Comparison of ENCODE assay signal across 10 cellular contexts in genomic region chr9:111356567-111357244, GRCh38. TPM values are rescaled to one million over a fixed set of nuclear protein-coding genes. Genes with fewer than 3 reads are reported as not detected.
DNase-seq lines count a peak whose midpoint lies in the region; ATAC-seq and TF ChIP-seq lines count a peak whose summit lies in the region.
"Had no signal": no experiment of that assay in that cellular context is flagged by ENCODE, and none has a peak within 500 bp of the region (broad histone marks: within the 10 kb centered on the region; RNA-seq: fewer than 3 reads in every experiment).

No MANE protein-coding gene starts in this region.

- H3K4me3 ChIP-seq in OCI-LY3 (ENCODE audit: low read length) (peak overlapping the region; percentile 9; the same call in 1 of the 2 replicates), epithelial cell of proximal tubule (ENCODE audit: low read depth, low read length) (no peak overlapping the region), trophoblast cell (ENCODE audit: low read depth, low read length) (no peak overlapping the region), gastroesophageal sphincter (peak overlapping the region in 1 of 2 donors; percentile 22)

- TF ChIP-seq EP300 in gastroesophageal sphincter (IDR thresholded peaks at IDR 0.05) = no peak

- no peak overlapping the region for H3K14ac ChIP-seq in trophoblast cell (ENCODE audit: low read length)

- no peak overlapping the region for H4K8ac ChIP-seq in trophoblast cell (ENCODE audit: low read depth, low read length)

- H3K4me2 ChIP-seq in OCI-LY3 (ENCODE audit: low read length) = peak overlapping the region; percentile 52
- H3K4me2 ChIP-seq in trophoblast cell (ENCODE audit: low read length) = no peak overlapping the region

- H4K20me1 ChIP-seq in OCI-LY3 (ENCODE audit: insufficient read depth, low read length) = no peaks in the 10 kb centered on the region

- in situ Hi-C loops in KBM-7 (cut with MboI; ENCODE audit: low pct_unique_long_range_greater_than_20kb, low sequenced_read_pairs) = no loop called here

- H2AK5ac ChIP-seq in trophoblast cell (ENCODE audit: low read length) = no peak overlapping the region

- H2AFZ ChIP-seq in OCI-LY3 (ENCODE audit: low read depth, low read length) (no peak overlapping the region), trophoblast cell (ENCODE audit: insufficient read depth, low read length, poor library complexity) (no peak overlapping the region)

- H3K27me3 ChIP-seq in OCI-LY3 (ENCODE audit: low read depth, low read length) (no peaks in the 10 kb centered on the region), trophoblast cell (ENCODE audit: insufficient read depth, low read length) (no peaks in the 10 kb centered on the region), gastroesophageal sphincter (no peaks in the 10 kb centered on the region)

- no peak for TF ChIP-seq CTCF in OCI-LY3 (IDR thresholded peaks at IDR 0.05; ENCODE audit: low read depth, low read length)
- no peak for TF ChIP-seq CTCF in epithelial cell of proximal tubule (conservative IDR thresholded peaks at IDR 0.05; ENCODE audit: low read depth, low read length)
- no peak for TF ChIP-seq CTCF in gastroesophageal sphincter (IDR thresholded peaks at IDR 0.05)

- H2BK5ac ChIP-seq in trophoblast cell (ENCODE audit: low read depth, low read length, poor library complexity) = no peak overlapping the region

- peaks cover 25% of the 10 kb centered on the region for H3K36me3 ChIP-seq in OCI-LY3 (replicated peaks; ENCODE audit: low read depth, low read length)
- peaks cover 0 to 2% of the 10 kb centered on the region in 2 experiments for H3K36me3 ChIP-seq in trophoblast cell (ENCODE audit: control insufficient read depth in 1 of 2, insufficient read depth in 2 of 2, low read length in 2 of 2)
- H3K36me3 ChIP-seq in gastroesophageal sphincter = peaks cover 0 to 21% of the 10 kb centered on the region in 2 donors

- H3K9me3 ChIP-seq in OCI-LY3 (ENCODE audit: insufficient read depth, low read length) (no peaks in the 10 kb centered on the region), trophoblast cell (ENCODE audit: insufficient read depth, low read depth, low read length) (no peaks in the 10 kb centered on the region), gastroesophageal sphincter (no peaks in the 10 kb centered on the region)

- no peak overlapping the region for H3K18ac ChIP-seq in trophoblast cell (ENCODE audit: low read length)

- no peak overlapping the region for H3K4ac ChIP-seq in trophoblast cell (ENCODE audit: low read depth, low read length)

- no peaks in the 10 kb centered on the region for H3K79me1 ChIP-seq in trophoblast cell (ENCODE audit: low read length)

- no peak overlapping the region for H2BK120ac ChIP-seq in trophoblast cell (ENCODE audit: insufficient read depth, low read length, poor library complexity)

- H3K23ac ChIP-seq in trophoblast cell (ENCODE audit: low read length) = no peak overlapping the region

- no peak overlapping the region for H4K12ac ChIP-seq in trophoblast cell (ENCODE audit: low read depth, low read length)

- H4K91ac ChIP-seq in trophoblast cell (ENCODE audit: low read depth, low read length) = no peak overlapping the region

- peaks cover 54% of the 10 kb centered on the region for H3K4me1 ChIP-seq in OCI-LY3 (ENCODE audit: low read length)
- H3K4me1 ChIP-seq in trophoblast cell (ENCODE audit: control insufficient read depth in 1 of 2, insufficient read depth in 2 of 2, low read length in 2 of 2) = peaks cover 2 to 5% of the 10 kb centered on the region in 2 experiments
- peaks cover 0 to 14% (median 0%) of the 10 kb centered on the region in 3 donors for H3K4me1 ChIP-seq in gastroesophageal sphincter

- no peak for ATAC-seq in gastroesophageal sphincter
- ATAC-seq: activated CD8-positive, alpha-beta T cell treated with anti-CD3 and anti-CD28 coated beads, Interleukin-2, amount 10 ng/mL, durations not matched to agents 7 days and 5 days had no signal

- H2BK12ac ChIP-seq in trophoblast cell (ENCODE audit: low read length) = no peak overlapping the region

- H3K9ac ChIP-seq in OCI-LY3 (ENCODE audit: low read length) (peak overlapping the region; percentile 14; the same call in 1 of the 2 replicates), trophoblast cell (ENCODE audit: low read length) (no peak overlapping the region)

- H3K79me2 ChIP-seq in OCI-LY3 (ENCODE audit: low read length) (no peaks in the 10 kb centered on the region), trophoblast cell (ENCODE audit: control insufficient read depth, insufficient read depth, low read length, poor library complexity) (no peaks in the 10 kb centered on the region)

- TF ChIP-seq POLR2A in gastroesophageal sphincter (IDR thresholded peaks at IDR 0.05) = no peak

- H3K27ac ChIP-seq in OCI-LY3 (ENCODE audit: low read length) (peak overlapping the region; percentile 63), trophoblast cell (ENCODE audit: low read depth, low read length) (peak overlapping the region; percentile 8), gastroesophageal sphincter (peak overlapping the region in 2 of 4 donors; percentile 46 to 58)
- H3K27ac ChIP-seq: HL-60 had no signal

- no CpG with 5 or more reads among the region's 11 CpGs for WGBS in trophoblast cell (ENCODE audit: extremely low coverage, insufficient coverage, insufficient read length)
- WGBS in gastroesophageal sphincter (ENCODE audit: low coverage in 1 of 2), 2 donors = 18 to 34% methylated on average over 2 to 11 of the region's 11 CpGs

- DNase-seq in Daoy (ENCODE audit: low read depth) (peak; percentile 85), epithelial cell of proximal tubule (ENCODE audit: low read depth) (peak; percentile 56), trophoblast cell (peak in 1 of 2 donors; percentile 35), KBM-7 (no peak), NCI-H526 (lab: John Stamatoyannopoulos, UW) (no peak)
- DNase-seq in activated naive CD4-positive, alpha-beta T cell treated with Interleukin-2 at 50 U/mL for 16 hours = no peak
- DNase-seq: activated CD8-positive, alpha-beta T cell treated with anti-CD3 and anti-CD28 coated beads, Interleukin-2, amount 10 ng/mL, durations not matched to agents 7 days and 5 days had no signal

RNA-seq across cellular contexts. Expression of gene OR2K2, which starts 26.7 kb away (rescaled TPM):
- total RNA-seq in Daoy (2014; rRNA removed; shearing (Covaris generic)) = not detected in 2 replicates
- total RNA-seq in epithelial cell of proximal tubule (not detected in 2 replicates), gastroesophageal sphincter (not detected)
- not detected in 2 replicates for polyA plus RNA-seq in trophoblast cell (2013)
- total RNA-seq: activated CD8-positive, alpha-beta T cell treated with anti-CD3 and anti-CD28 coated beads, Interleukin-2, amount 10 ng/mL, durations not matched to agents 7 days and 5 days had no signal

Comparison
In these comparisons a context has a peak if more than half of its experiments do, and no peak if none do; other contexts are left out.
1. DNase-seq: peak in Daoy (single experiment) and epithelial cell of proximal tubule (single experiment); none in KBM-7 (single experiment), NCI-H526 (0 of 2) and activated naive CD4-positive, alpha-beta T cell treated with Interleukin-2 at 50 U/mL for 16 hours (single experiment).